ENCODE assay signal across 10 cellular contexts in genomic region chr22:39875176-39875885, GRCh38. TPM values are rescaled to one million over a fixed set of nuclear protein-coding genes. Genes with fewer than 3 reads are reported as not detected.
A peak's percentile ranks its signal among the peaks of the same experiment; 100 is the strongest.
DNase-seq lines count a peak whose midpoint lies in the region; ATAC-seq, FAIRE-seq and TF ChIP-seq lines count a peak whose summit lies in the region.
"Not testable (repeated sequence)": the region's sequence is repeated elsewhere in the genome, so short reads cannot be mapped to it uniquely, and the experiment has no call there.
"Had no signal": no experiment of that assay in that cellular context is flagged by ENCODE, and none has a peak within 500 bp of the region (broad histone marks: within the 10 kb centered on the region; RNA-seq: fewer than 3 reads in every experiment).

No MANE protein-coding gene starts in this region.

- not testable (repeated sequence) for TF ChIP-seq EP300 in HepG2 (IDR thresholded peaks at IDR 0.05; ENCODE audit: low read depth in 2 of 2, low read length in 2 of 2); HepG2 (CRISPR knock-in tag; IDR thresholded peaks at IDR 0.05; ENCODE audit: borderline replicate concordance)

- not testable (repeated sequence) for H4K20me1 ChIP-seq in GM23248 (ENCODE audit: insufficient read depth); IMR-90 (ENCODE audit: insufficient read depth, low read length); HepG2 (ENCODE audit: insufficient read depth, low read length)

- not testable (repeated sequence) for H3K9me2 ChIP-seq in GM23248 (ENCODE audit: insufficient read depth)

- not testable (repeated sequence) for H3K4ac ChIP-seq in IMR-90 (ENCODE audit: low read depth, low read length)

- H4K5ac ChIP-seq in IMR-90 (ENCODE audit: low read depth, low read length), result not testable (repeated sequence)

- not testable (repeated sequence) for H3K9me3 ChIP-seq in GM23248 (ENCODE audit: low read depth); IMR-90 (ENCODE audit: control insufficient read depth, insufficient read depth, low read length); HepG2 (ENCODE audit: low read length); psoas muscle

- H3K36me3 Mint-ChIP-seq in activated B cell treated with CpG ODN at 0.5 μM for 24 hours (ENCODE audit: low read depth), result not testable (repeated sequence)

- not testable (repeated sequence) for H2BK15ac ChIP-seq in IMR-90 (ENCODE audit: low read depth, low read length)

- H3K4me2 ChIP-seq in GM23248 (ENCODE audit: unreplicated experiment); IMR-90 (ENCODE audit: low read depth, low read length); HepG2 (ENCODE audit: low read depth, low read length): not testable (repeated sequence)

- H2BK120ac ChIP-seq in IMR-90 (ENCODE audit: low read depth, low read length), result not testable (repeated sequence)

- not testable (repeated sequence) for BruUV-seq in IMR-90 (replicated peaks; lab: Mats Ljungman, UMichigan); HepG2 (replicated peaks; lab: Mats Ljungman, UMichigan)

- H3F3A ChIP-seq in GM23248 (ENCODE audit: insufficient read depth), result not testable (repeated sequence)

- not testable (repeated sequence) for H3K9me3 Mint-ChIP-seq in activated B cell treated with CpG ODN at 0.5 μM for 24 hours

- not testable (repeated sequence) for H2AK9ac ChIP-seq in IMR-90 (replicated peaks; ENCODE audit: low read depth, low read length, poor library complexity)

- DNase-seq in GM23248 (peak; percentile 9), activated B cell treated with CpG ODN at 0.5 μM for 24 hours (peak; percentile 23)
- not testable (repeated sequence) for DNase-seq in IMR-90; bronchial epithelial cell (ENCODE audit: low read depth); Right ventricle myocardium superior; HepG2 (ENCODE audit: low spot score); psoas muscle

- not testable (repeated sequence) for H2BK5ac ChIP-seq in IMR-90 (ENCODE audit: low read depth, low read length, poor library complexity, severe bottlenecking)

- FAIRE-seq in bronchial epithelial cell (lab: Jason Lieb, UNC) (peak; percentile 99), HepG2 (lab: Jason Lieb, UNC) (peak; percentile 4)

- 71 to 73% methylated on average over 36 to 42 of the region's 42 CpGs for WGBS in GM23248 (ENCODE audit: low coverage in 1 of 2, low lambda C conversion rate in 2 of 2, missing lambda C conversion rate in 2 of 2), 2 experiments
- no CpG with 5 or more reads among the region's 42 CpGs for WGBS in IMR-90 (ENCODE audit: extremely low coverage in 2 of 2, insufficient read length in 1 of 2), 2 experiments
- 83% methylated on average over 35 of the region's 42 CpGs for WGBS in HepG2 (ENCODE audit: low lambda C conversion rate)
- WGBS in psoas muscle, 3 donors, result 83 to 94% (median 89%) methylated on average over 31 to 39 of the region's 42 CpGs

- not testable (repeated sequence) for H4K8ac ChIP-seq in IMR-90 (ENCODE audit: low read depth in 2 of 2, low read length in 2 of 2)

- not testable (repeated sequence) for TF ChIP-seq RAD21 in IMR-90 (IDR thresholded peaks at IDR 0.05; ENCODE audit: low read length); HepG2 (CRISPR knock-in tag; IDR thresholded peaks at IDR 0.05)

- CTCF ChIA-PET in IMR-90 (lab: Yijun Ruan, JAX); activated B cell treated with CpG ODN at 0.5 μM for 24 hours (lab: Charles Lee); HepG2 (lab: Yijun Ruan, JAX; ENCODE audit: low intra/inter-chr PET ratio, low total read pairs): not testable (repeated sequence)

- not testable (repeated sequence) for H3K4me1 Mint-ChIP-seq in activated B cell treated with CpG ODN at 0.5 μM for 24 hours

- H3K27ac Mint-ChIP-seq in activated B cell treated with CpG ODN at 0.5 μM for 24 hours, result not testable (repeated sequence)

- H3K27ac ChIP-seq in GM23248; IMR-90 (ENCODE audit: insufficient read depth, low read length); HepG2 (ENCODE audit: extremely low read length, insufficient read depth, low read length); psoas muscle: not testable (repeated sequence)

- not testable (repeated sequence) for H3K23ac ChIP-seq in IMR-90 (ENCODE audit: low read depth, low read length)

- H3K36me3 ChIP-seq in GM23248 (ENCODE audit: low read depth); IMR-90 (ENCODE audit: control insufficient read depth, insufficient read depth, low read length); bronchial epithelial cell (ENCODE audit: control insufficient read depth, insufficient read depth, low read length); HepG2 (replicated peaks in 1 of 2; ENCODE audit: control insufficient read depth in 1 of 2, insufficient read depth in 2 of 2, low read length in 2 of 2); psoas muscle (ENCODE audit: insufficient read depth in 1 of 2, low read depth in 1 of 2): not testable (repeated sequence)

- TF ChIP-seq POLR2A in IMR-90 (IDR thresholded peaks at IDR 0.05; ENCODE audit: low read depth, low read length); HepG2 (IDR thresholded peaks at IDR 0.05; ENCODE audit: insufficient read depth in 1 of 2, low read depth in 2 of 2, low read length in 2 of 2): not testable (repeated sequence)

- not testable (repeated sequence) for H4K91ac ChIP-seq in IMR-90 (ENCODE audit: insufficient read depth, low read depth, low read length)

- H3K27me3 ChIP-seq in GM23248 (replicated peaks; ENCODE audit: insufficient read depth), result peaks cover 47% of the 10 kb centered on the region
- peaks cover 16% of the 10 kb centered on the region for H3K27me3 ChIP-seq in IMR-90 (ENCODE audit: control insufficient read depth, insufficient read depth, low read length)
- H3K27me3 ChIP-seq in bronchial epithelial cell (ENCODE audit: control insufficient read depth, insufficient read depth, low read length); HepG2 (ENCODE audit: control insufficient read depth in 1 of 2, insufficient read depth in 2 of 2, low read length in 2 of 2); psoas muscle (ENCODE audit: insufficient read depth in 3 of 3, low read length in 2 of 3): not testable (repeated sequence)

- not testable (repeated sequence) for TF ChIP-seq CTCF in IMR-90 (conservative IDR thresholded peaks at IDR 0.05; ENCODE audit: low read depth, low read length); activated B cell treated with CpG ODN at 0.5 μM for 24 hours (IDR thresholded peaks at IDR 0.05); bronchial epithelial cell (IDR thresholded peaks at IDR 0.05; ENCODE audit: insufficient read depth, low read length, severe bottlenecking); HepG2 (CRISPR knock-in tag; IDR thresholded peaks at IDR 0.05); psoas muscle (IDR thresholded peaks at IDR 0.05)

- H3K4me3 ChIP-seq in GM23248, psoas muscle: not testable (repeated sequence)
- H3K4me3 ChIP-seq in IMR-90 (ENCODE audit: insufficient read depth, low read depth, low read length), result peak overlapping the region; percentile 29; the same call in 1 of the 2 replicates
- peak overlapping the region; percentile 18 for H3K4me3 ChIP-seq in bronchial epithelial cell (ENCODE audit: low read depth, low read length)
- H3K4me3 ChIP-seq in HepG2 (replicated peaks in 1 of 3; ENCODE audit: insufficient read depth in 1 of 3, low read depth in 2 of 3, low read length in 3 of 3), result peak overlapping the region in 1 of 3 experiments; percentile 19; a peak in 2 of 6 replicates

- POLR2A ChIA-PET in IMR-90 (lab: Charles Lee; ENCODE audit: unreplicated experiment); activated B cell treated with CpG ODN at 0.5 μM for 24 hours (lab: Charles Lee); HepG2 (lab: Yijun Ruan, JAX): not testable (repeated sequence)

- not testable (repeated sequence) for H3K56ac ChIP-seq in IMR-90 (ENCODE audit: extremely low read depth, insufficient read depth, low read length)

- not testable (repeated sequence) for H2AK5ac ChIP-seq in IMR-90 (ENCODE audit: low read depth, low read length)

- not testable (repeated sequence) for H3K9ac ChIP-seq in GM23248; IMR-90 (ENCODE audit: low read depth, low read length); HepG2 (ENCODE audit: insufficient read depth, low read depth, low read length)

- H3K79me1 ChIP-seq in IMR-90 (ENCODE audit: low read depth in 1 of 2, low read length in 2 of 2), result not testable (repeated sequence)

- H3K79me2 ChIP-seq in GM23248 (ENCODE audit: insufficient read depth); HepG2 (ENCODE audit: insufficient read depth, low read length): not testable (repeated sequence)

- in situ Hi-C loops in GM23248 (cut with MboI); IMR-90 (cut with MboI; ENCODE audit: low sequenced_read_pairs); HepG2 (cut with HindIII; ENCODE audit: extremely low pct_ligation_motif_present, low pct_unique_long_range_greater_than_20kb): not testable (repeated sequence)

- not testable (repeated sequence) for H3K4me1 ChIP-seq in GM23248 (ENCODE audit: insufficient read depth); IMR-90 (ENCODE audit: control insufficient read depth, insufficient read depth, low read length); HepG2 (ENCODE audit: insufficient read depth, low read length); psoas muscle

- not testable (repeated sequence) for H2BK20ac ChIP-seq in IMR-90 (ENCODE audit: low read depth, low read length)

- ATAC-seq in IMR-90 (ENCODE audit: low read depth); activated B cell treated with CpG ODN at 0.5 μM for 24 hours (ENCODE audit: low read depth); HepG2: not testable (repeated sequence)
- ATAC-seq in Right ventricle myocardium superior (ENCODE audit: poor library complexity), result peak; percentile 39
- peak in 3 of 4 donors; percentile 43 to 59 (median 52) for ATAC-seq in psoas muscle

- H3K18ac ChIP-seq in IMR-90 (ENCODE audit: low read depth, low read length), result not testable (repeated sequence)

- intact Hi-C loops in IMR-90 (cut with micrococcal nuclease); activated B cell treated with CpG ODN at 0.5 μM for 24 hours (cut with micrococcal nuclease); Right ventricle myocardium superior (cut with DNase I); HepG2 (cut with micrococcal nuclease; ENCODE audit: unreplicated experiment); psoas muscle (cut with DNase I): not testable (repeated sequence)

- not testable (repeated sequence) for H3K4me3 Mint-ChIP-seq in activated B cell treated with CpG ODN at 0.5 μM for 24 hours

- H3K14ac ChIP-seq in IMR-90 (replicated peaks; ENCODE audit: low read depth, low read length), result not testable (repeated sequence)

- not testable (repeated sequence) for H2AFZ ChIP-seq in GM23248; IMR-90 (replicated peaks; ENCODE audit: low read length, poor library complexity); HepG2 (ENCODE audit: low read length)

- not testable (repeated sequence) for H3K27me3 Mint-ChIP-seq in activated B cell treated with CpG ODN at 0.5 μM for 24 hours

- not testable (repeated sequence) for H3K9me1 ChIP-seq in IMR-90 (ENCODE audit: insufficient read depth, low read length)

- dilution Hi-C loops in IMR-90 (cut with HindIII; ENCODE audit: low sequenced_read_pairs, unreplicated experiment), result not testable (repeated sequence)

RNA-seq across cellular contexts. Expression of gene ENTHD1, which starts 18.2 kb away (rescaled TPM):
- total RNA-seq in GM23248 (2014; rRNA removed; shearing (Covaris generic)), result not detected in 2 replicates
- polyA plus RNA-seq in GM23248 (2016; fragmentation: Nextera tagmentation; extraction: Ambion mirVana) (not detected in 2 replicates), IMR-90 (2012; rRNA removed) (not detected in 2 replicates), HepG2 (2011; rRNA removed) (not detected in 2 replicates), psoas muscle (not detected)
- total RNA-seq in IMR-90 (2012; rRNA removed) (not detected in 2 replicates), activated B cell treated with CpG ODN at 0.5 μM for 24 hours (0.15 TPM in 1 of 2 replicates, not detected in the other), bronchial epithelial cell (not detected in 2 replicates), Right ventricle myocardium superior (not detected), HepG2 (2016; rRNA removed; fragmentation: Illumina TruSeq; extraction: Trizol) (not detected in 2 replicates), psoas muscle (not detected)
- polyA plus RNA-seq in IMR-90 (2012; cell fraction: cytosol; rRNA removed), result not detected in 2 replicates
- not detected in 2 replicates for polyA plus RNA-seq in IMR-90 (2012; cell fraction: nucleus; rRNA removed; ENCODE audit: low replicate concordance)
- total RNA-seq in HepG2 (2016; cell fraction: cytosol; rRNA removed; fragmentation: Illumina TruSeq; extraction: Trizol; ENCODE audit: low read depth), result not detected in 2 replicates
- not detected in 2 replicates for total RNA-seq in HepG2 (2016; cell fraction: insoluble cytoplasmic fraction; rRNA removed; fragmentation: Illumina TruSeq; extraction: Trizol)
- not detected in 2 replicates for total RNA-seq in HepG2 (2016; cell fraction: membrane; rRNA removed; fragmentation: Illumina TruSeq; extraction: Trizol)
- not detected in 2 replicates for total RNA-seq in HepG2 (2016; cell fraction: nucleus; rRNA removed; fragmentation: Illumina TruSeq; extraction: Trizol)
- not detected in 2 replicates for polyA plus RNA-seq in HepG2 (2011; cell fraction: cytosol; rRNA removed)
- not detected in 2 replicates for polyA plus RNA-seq in HepG2 (2011; cell fraction: nucleus; rRNA removed)
- not detected in 2 replicates for polyA plus RNA-seq in HepG2 (2012)
- polyA plus RNA-seq in HepG2 (2016; cell fraction: cytosol; fragmentation: Illumina TruSeq; extraction: Trizol; ENCODE audit: low read depth), result not detected in 2 replicates
- not detected in 2 replicates for polyA plus RNA-seq in HepG2 (2016; cell fraction: insoluble cytoplasmic fraction; fragmentation: Illumina TruSeq; extraction: Trizol; ENCODE audit: low read depth)
- polyA plus RNA-seq in HepG2 (2016; cell fraction: membrane; fragmentation: Illumina TruSeq; extraction: Trizol; ENCODE audit: low read depth), result not detected in 2 replicates
- not detected in 2 replicates for polyA plus RNA-seq in HepG2 (2016; cell fraction: nucleus; fragmentation: Illumina TruSeq; extraction: Trizol; ENCODE audit: insufficient read depth, low read depth)
- not detected in 2 replicates for polyA minus RNA-seq in HepG2 (2011; rRNA and poly(A)+ RNA removed; ENCODE audit: low replicate concordance)
- polyA minus RNA-seq in HepG2 (2011; cell fraction: cytosol; rRNA and poly(A)+ RNA removed), result not detected in 2 replicates
- not detected in 2 replicates for polyA minus RNA-seq in HepG2 (2011; cell fraction: nucleus; rRNA and poly(A)+ RNA removed)
- total RNA-seq: A673, MCF 10A, Right ventricle myocardium inferior had no signal

RNA-seq across cellular contexts. Expression of gene GRAP2, which starts 25.6 kb away (rescaled TPM):
- total RNA-seq in GM23248 (2014; rRNA removed; shearing (Covaris generic)), result not detected in 2 replicates
- polyA plus RNA-seq in GM23248 (2016; fragmentation: Nextera tagmentation; extraction: Ambion mirVana) (not detected in 2 replicates), IMR-90 (2012; rRNA removed) (0.32 TPM in 1 of 2 replicates, not detected in the other), HepG2 (2011; rRNA removed) (0.15 and 0.33 TPM in 2 replicates), psoas muscle (under 1 TPM; 0.24 to 0.33 (median 0.25) TPM)
- total RNA-seq in IMR-90 (2012; rRNA removed) (under 0.01 TPM in 1 of 2 replicates, not detected in the other), activated B cell treated with CpG ODN at 0.5 μM for 24 hours (4.2 and 4.3 TPM in 2 replicates), bronchial epithelial cell (not detected in 2 replicates), Right ventricle myocardium superior (1.6 TPM), HepG2 (2016; rRNA removed; fragmentation: Illumina TruSeq; extraction: Trizol) (not detected in 2 replicates), psoas muscle (under 1 TPM; 0.18 to 0.88 (median 0.49) TPM)
- polyA plus RNA-seq in IMR-90 (2012; cell fraction: cytosol; rRNA removed), result 0.03 TPM in 1 of 2 replicates, not detected in the other
- polyA plus RNA-seq in IMR-90 (2012; cell fraction: nucleus; rRNA removed; ENCODE audit: low replicate concordance), result 0.09 TPM in 1 of 2 replicates, not detected in the other
- total RNA-seq in HepG2 (2016; cell fraction: cytosol; rRNA removed; fragmentation: Illumina TruSeq; extraction: Trizol; ENCODE audit: low read depth), result not detected in 2 replicates
- not detected in 2 replicates for total RNA-seq in HepG2 (2016; cell fraction: insoluble cytoplasmic fraction; rRNA removed; fragmentation: Illumina TruSeq; extraction: Trizol)
- total RNA-seq in HepG2 (2016; cell fraction: membrane; rRNA removed; fragmentation: Illumina TruSeq; extraction: Trizol), result not detected in 2 replicates
- total RNA-seq in HepG2 (2016; cell fraction: nucleus; rRNA removed; fragmentation: Illumina TruSeq; extraction: Trizol), result not detected in 2 replicates
- polyA plus RNA-seq in HepG2 (2011; cell fraction: cytosol; rRNA removed), result 0.06 and 0.42 TPM in 2 replicates
- polyA plus RNA-seq in HepG2 (2011; cell fraction: nucleus; rRNA removed), result 0.06 and 0.35 TPM in 2 replicates
- polyA plus RNA-seq in HepG2 (2012), result not detected in 2 replicates
- polyA plus RNA-seq in HepG2 (2016; cell fraction: cytosol; fragmentation: Illumina TruSeq; extraction: Trizol; ENCODE audit: low read depth), result not detected in 2 replicates
- not detected in 2 replicates for polyA plus RNA-seq in HepG2 (2016; cell fraction: insoluble cytoplasmic fraction; fragmentation: Illumina TruSeq; extraction: Trizol; ENCODE audit: low read depth)
- polyA plus RNA-seq in HepG2 (2016; cell fraction: membrane; fragmentation: Illumina TruSeq; extraction: Trizol; ENCODE audit: low read depth), result not detected in 2 replicates
- not detected in 2 replicates for polyA plus RNA-seq in HepG2 (2016; cell fraction: nucleus; fragmentation: Illumina TruSeq; extraction: Trizol; ENCODE audit: insufficient read depth, low read depth)
- polyA minus RNA-seq in HepG2 (2011; rRNA and poly(A)+ RNA removed; ENCODE audit: low replicate concordance), result 0.23 TPM in 1 of 2 replicates, not detected in the other
- not detected in 2 replicates for polyA minus RNA-seq in HepG2 (2011; cell fraction: cytosol; rRNA and poly(A)+ RNA removed)
- 0.26 and 0.75 TPM in 2 replicates for polyA minus RNA-seq in HepG2 (2011; cell fraction: nucleus; rRNA and poly(A)+ RNA removed)
- total RNA-seq: A673 had no signal
